8 cellular contexts compared by ENCODE assay signal in the genomic region with DNA sequence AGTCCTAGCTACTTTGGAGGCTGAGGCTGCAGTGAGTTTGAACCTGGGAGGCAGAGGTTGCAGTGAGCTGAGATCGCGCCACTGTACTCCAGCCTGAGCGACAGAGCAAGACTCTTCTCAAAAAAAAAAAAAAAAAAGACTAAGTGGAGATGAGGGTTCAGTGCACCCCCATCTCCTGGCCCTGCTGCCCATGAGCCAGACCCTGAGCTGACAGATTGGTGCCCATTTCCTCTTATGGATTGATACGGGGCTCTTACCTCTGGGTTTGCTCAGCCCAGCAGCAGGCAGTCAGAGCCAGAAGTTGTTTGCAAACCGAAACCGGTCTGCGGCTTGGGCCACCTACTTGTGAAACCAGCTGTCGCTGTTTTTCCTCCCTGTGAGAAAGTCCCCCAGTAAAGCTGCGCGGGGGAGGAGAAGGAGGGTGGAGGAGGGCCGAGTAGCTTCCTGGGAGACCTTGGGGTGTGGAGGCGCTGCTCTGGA.
DNase-seq lines count a peak whose midpoint lies in the region; ATAC-seq and TF ChIP-seq lines count a peak whose summit lies in the region.

No MANE protein-coding gene starts in this region.

- DNase-seq in AG08396 (ENCODE audit: low spot score) (peak; percentile 69), NOMO-1 treated with DMSO at 0.1 percent for 48 hours (lab: John Stamatoyannopoulos, UW; ENCODE audit: unreplicated experiment) (peak; percentile 89), activated T-cell treated with anti-CD3 and anti-CD28 coated beads for 1 hour (ENCODE audit: low read depth) (peak; percentile 70), fibroblast of mammary gland (ENCODE audit: low read depth) (peak; percentile 62), stromal cell of bone marrow (ENCODE audit: low read depth) (peak; percentile 52)

- H3K27ac ChIP-seq in neutrophil: peak overlapping the region; percentile 60

- peaks cover 11 to 13% of the 10 kb centered on the region in 2 experiments for H3K4me1 ChIP-seq in neutrophil (ENCODE audit: control insufficient read depth in 1 of 2, insufficient read depth in 1 of 2, low read depth in 1 of 2, low read length in 1 of 2)

- H3K4me3 ChIP-seq in fibroblast of mammary gland (ENCODE audit: control insufficient read depth, low read depth, low read length) (peak overlapping the region; percentile 20), neutrophil (ENCODE audit: low read depth in 1 of 2, low read length in 1 of 2) (peak overlapping the region; percentile 47 to 48)

- H3K9me3 ChIP-seq in neutrophil: no peaks in the 10 kb centered on the region

- H3K27me3 ChIP-seq in neutrophil: peaks cover 10% of the 10 kb centered on the region

- TF ChIP-seq CTCF in fibroblast of mammary gland (conservative IDR thresholded peaks at IDR 0.05; ENCODE audit: control insufficient read depth, insufficient read depth, low read depth, low read length) (no peak), neutrophil (IDR thresholded peaks at IDR 0.05) (no peak)

- H3K36me3 ChIP-seq in neutrophil: no peaks in the 10 kb centered on the region

- ATAC-seq in GM18907 (IDR thresholded peaks at IDR 0.05; ENCODE audit: unreplicated experiment): peak; percentile 85
- peak; percentile 84 for ATAC-seq in HG03139 (IDR thresholded peaks at IDR 0.05; ENCODE audit: unreplicated experiment)

Comparison
In these comparisons a context has a peak if more than half of its experiments do, and no peak if none do; other contexts are left out.
1. Peak in every context shown above with its lines: DNase-seq, ATAC-seq, H3K4me3 ChIP-seq and H3K27ac ChIP-seq.